ENCODE assay signal across 1 cellular context in genomic region chr1:45752441-45753052, GRCh38.
TF ChIP-seq lines count a peak whose summit lies in the region.

No MANE protein-coding gene starts in this region.

TF ChIP-seq in K562, 482 proteins besides CTCF, POLR2A, EP300 and RAD21 (continued from another document and continues in another):
- TF ChIP-seq HBP1 (CRISPR knock-in tag; IDR thresholded peaks at IDR 0.05), result peak; percentile 72; the same call in 1 of the 2 replicates
- TF ChIP-seq LCOR (CRISPR knock-in tag; IDR thresholded peaks at IDR 0.05), result 0 out of 2 replicates have a peak, but pooled peaks have one; percentile 49
- TF ChIP-seq SP1 (CRISPR knock-in tag; IDR thresholded peaks at IDR 0.05), result 0 out of 2 replicates have a peak, but pooled peaks have one; percentile 7
- TF ChIP-seq HCFC1 (IDR thresholded peaks at IDR 0.05; ENCODE audit: low read depth, low read length), result peak; percentile 31; the same call in 1 of the 2 replicates
- peak; percentile 24 for TF ChIP-seq FOSL1 (tag; conservative IDR thresholded peaks at IDR 0.05)
- 0 out of 2 replicates have a peak, but pooled peaks have one; percentile 21 for TF ChIP-seq ZNF583 (CRISPR knock-in tag; IDR thresholded peaks at IDR 0.05)
- no peak for TF ChIP-seq TBP (optimal IDR thresholded peaks at IDR 0.05; ENCODE audit: low read depth, low read length)
- no peak for TF ChIP-seq HDAC3 (IDR thresholded peaks at IDR 0.05; ENCODE audit: borderline replicate concordance, partially characterized antibody)
- peak; percentile 84 for TF ChIP-seq ZNF644 (tag; IDR thresholded peaks at IDR 0.05; ENCODE audit: low read depth)
- no peak for TF ChIP-seq TCF7L2 (IDR thresholded peaks at IDR 0.05; ENCODE audit: low read depth, low read length)
- TF ChIP-seq, protein P1, sequence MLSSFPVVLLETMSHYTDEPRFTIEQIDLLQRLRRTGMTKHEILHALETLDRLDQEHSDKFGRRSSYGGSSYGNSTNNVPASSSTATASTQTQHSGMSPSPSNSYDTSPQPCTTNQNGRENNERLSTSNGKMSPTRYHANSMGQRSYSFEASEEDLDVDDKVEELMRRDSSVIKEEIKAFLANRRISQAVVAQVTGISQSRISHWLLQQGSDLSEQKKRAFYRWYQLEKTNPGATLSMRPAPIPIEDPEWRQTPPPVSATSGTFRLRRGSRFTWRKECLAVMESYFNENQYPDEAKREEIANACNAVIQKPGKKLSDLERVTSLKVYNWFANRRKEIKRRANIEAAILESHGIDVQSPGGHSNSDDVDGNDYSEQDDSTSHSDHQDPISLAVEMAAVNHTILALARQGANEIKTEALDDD (IDR thresholded peaks at IDR 0.05), result peak; percentile 90
- TF ChIP-seq ZKSCAN8 (CRISPR knock-in tag; IDR thresholded peaks at IDR 0.05), result no peak
- TF ChIP-seq, protein P2, sequence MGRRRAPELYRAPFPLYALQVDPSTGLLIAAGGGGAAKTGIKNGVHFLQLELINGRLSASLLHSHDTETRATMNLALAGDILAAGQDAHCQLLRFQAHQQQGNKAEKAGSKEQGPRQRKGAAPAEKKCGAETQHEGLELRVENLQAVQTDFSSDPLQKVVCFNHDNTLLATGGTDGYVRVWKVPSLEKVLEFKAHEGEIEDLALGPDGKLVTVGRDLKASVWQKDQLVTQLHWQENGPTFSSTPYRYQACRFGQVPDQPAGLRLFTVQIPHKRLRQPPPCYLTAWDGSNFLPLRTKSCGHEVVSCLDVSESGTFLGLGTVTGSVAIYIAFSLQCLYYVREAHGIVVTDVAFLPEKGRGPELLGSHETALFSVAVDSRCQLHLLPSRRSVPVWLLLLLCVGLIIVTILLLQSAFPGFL (CRISPR knock-in tag; IDR thresholded peaks at IDR 0.05), result peak; percentile 42; the same call in 1 of the 2 replicates
- TF ChIP-seq CHD1 (IDR thresholded peaks at IDR 0.05; ENCODE audit: low read length), result no peak
- peak; percentile 44 for TF ChIP-seq MEIS2 (IDR thresholded peaks at IDR 0.05; ENCODE audit: partially characterized antibody)
- TF ChIP-seq RFX1 (IDR thresholded peaks at IDR 0.05), result no peak
- TF ChIP-seq NFXL1 (CRISPR knock-in tag; IDR thresholded peaks at IDR 0.05), result peak; percentile 66; the same call in 1 of the 2 replicates
- TF ChIP-seq SRF (CRISPR knock-in tag; IDR thresholded peaks at IDR 0.05), result 0 out of 4 replicates have a peak, but pooled peaks of 1 of the 2 experiments have one; percentile 53
- peak; percentile 22; the same call in 1 of the 2 replicates for TF ChIP-seq TFAP4 (CRISPR knock-in tag; IDR thresholded peaks at IDR 0.05; ENCODE audit: borderline replicate concordance)
- TF ChIP-seq NR2C1 (IDR thresholded peaks at IDR 0.05), result 0 out of 2 replicates have a peak, but pooled peaks have one; percentile 5
- TF ChIP-seq NR2C1 (tag; IDR thresholded peaks at IDR 0.05), result no peak; the same call in 1 of the 2 replicates
- TF ChIP-seq BACH1 (tag; IDR thresholded peaks at IDR 0.05), result peak; percentile 41
- 0 out of 2 replicates have a peak, but pooled peaks have one; percentile 9 for TF ChIP-seq HINFP (tag; conservative IDR thresholded peaks at IDR 0.05; ENCODE audit: low read depth)
- no peak for TF ChIP-seq ZNF212 (CRISPR knock-in tag; IDR thresholded peaks at IDR 0.05)
- no peak for TF ChIP-seq IFI16 (CRISPR knock-in tag; IDR thresholded peaks at IDR 0.05)
- peak; percentile 19; the same call in 1 of the 2 replicates for TF ChIP-seq TOE1 (IDR thresholded peaks at IDR 0.05; ENCODE audit: borderline replicate concordance)
- no peak for TF ChIP-seq TOE1 (CRISPR knock-in tag; IDR thresholded peaks at IDR 0.05; ENCODE audit: borderline replicate concordance, low read depth)
- no peak for TF ChIP-seq HMG20A (CRISPR knock-in tag; conservative IDR thresholded peaks at IDR 0.05)
- TF ChIP-seq POLR2AphosphoS2 (IDR thresholded peaks at IDR 0.05; ENCODE audit: low read length), result 0 out of 2 replicates have a peak, but pooled peaks have one; percentile 15
- TF ChIP-seq BMI1 (IDR thresholded peaks at IDR 0.05; ENCODE audit: low read length), result no peak
- peak; percentile 18; the same call in 1 of the 2 replicates for TF ChIP-seq SMARCE1 (IDR thresholded peaks at IDR 0.05)
- no peak for TF ChIP-seq ZNF354B (CRISPR knock-in tag; IDR thresholded peaks at IDR 0.05)
- TF ChIP-seq CEBPB (tag; IDR thresholded peaks at IDR 0.05), result peak; percentile 56; the same call in 1 of the 2 replicates
- 0 out of 2 replicates have a peak, but pooled peaks have one; percentile 45 for TF ChIP-seq SMAD3 (CRISPR knock-in tag; conservative IDR thresholded peaks at IDR 0.05)
- peak; percentile 82 for TF ChIP-seq CEBPG (CRISPR knock-in tag; IDR thresholded peaks at IDR 0.05)
- peak; percentile 74 to 88 for TF ChIP-seq CEBPG (tag; conservative IDR thresholded peaks at IDR 0.05 in 1 of 2, IDR thresholded peaks at IDR 0.05 in 1 of 2)
- TF ChIP-seq EP400 (IDR thresholded peaks at IDR 0.05), result peak; percentile 59; the same call in 1 of the 2 replicates
- no peak for TF ChIP-seq ESRRB (CRISPR knock-in tag; IDR thresholded peaks at IDR 0.05; ENCODE audit: borderline replicate concordance)
- TF ChIP-seq FUS (optimal IDR thresholded peaks at IDR 0.05; ENCODE audit: low read depth, low read length), result no peak
- peak; percentile 46; the same call in 1 of the 2 replicates for TF ChIP-seq ZEB2 (IDR thresholded peaks at IDR 0.05)
- TF ChIP-seq ILF3 (IDR thresholded peaks at IDR 0.05; ENCODE audit: borderline replicate concordance), result no peak
- no peak for TF ChIP-seq E2F1 (CRISPR knock-in tag; IDR thresholded peaks at IDR 0.05)
- TF ChIP-seq SREBF1 (IDR thresholded peaks at IDR 0.05; ENCODE audit: borderline replicate concordance, low read depth, low read length), result peak; percentile 75; the same call in 1 of the 2 replicates
- 0 out of 2 replicates have a peak, but pooled peaks have one; percentile 44 for TF ChIP-seq SMARCA4 (IDR thresholded peaks at IDR 0.05)
- TF ChIP-seq, protein P3, sequence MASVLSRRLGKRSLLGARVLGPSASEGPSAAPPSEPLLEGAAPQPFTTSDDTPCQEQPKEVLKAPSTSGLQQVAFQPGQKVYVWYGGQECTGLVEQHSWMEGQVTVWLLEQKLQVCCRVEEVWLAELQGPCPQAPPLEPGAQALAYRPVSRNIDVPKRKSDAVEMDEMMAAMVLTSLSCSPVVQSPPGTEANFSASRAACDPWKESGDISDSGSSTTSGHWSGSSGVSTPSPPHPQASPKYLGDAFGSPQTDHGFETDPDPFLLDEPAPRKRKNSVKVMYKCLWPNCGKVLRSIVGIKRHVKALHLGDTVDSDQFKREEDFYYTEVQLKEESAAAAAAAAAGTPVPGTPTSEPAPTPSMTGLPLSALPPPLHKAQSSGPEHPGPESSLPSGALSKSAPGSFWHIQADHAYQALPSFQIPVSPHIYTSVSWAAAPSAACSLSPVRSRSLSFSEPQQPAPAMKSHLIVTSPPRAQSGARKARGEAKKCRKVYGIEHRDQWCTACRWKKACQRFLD (CRISPR knock-in tag; IDR thresholded peaks at IDR 0.05), result peak; percentile 77; the same call in 1 of the 2 replicates
- TF ChIP-seq FOXJ2 (tag; IDR thresholded peaks at IDR 0.05), result no peak
- TF ChIP-seq TEAD4 (IDR thresholded peaks at IDR 0.05; ENCODE audit: low read length), result no peak
- peak; percentile 43; the same call in 1 of the 2 replicates for TF ChIP-seq TEAD4 (CRISPR knock-in tag; IDR thresholded peaks at IDR 0.05; ENCODE audit: borderline replicate concordance)
- TF ChIP-seq POU5F1 (IDR thresholded peaks at IDR 0.05; ENCODE audit: borderline replicate concordance, low read depth, low read length, partially characterized antibody), result peak; percentile 59
- TF ChIP-seq CC2D1A (IDR thresholded peaks at IDR 0.05), result no peak
- TF ChIP-seq ELF4 (CRISPR knock-in tag; IDR thresholded peaks at IDR 0.05), result 0 out of 2 replicates have a peak, but pooled peaks have one; percentile 30
- TF ChIP-seq PKNOX1 (IDR thresholded peaks at IDR 0.05), result peak; percentile 52
- TF ChIP-seq, protein P4, sequence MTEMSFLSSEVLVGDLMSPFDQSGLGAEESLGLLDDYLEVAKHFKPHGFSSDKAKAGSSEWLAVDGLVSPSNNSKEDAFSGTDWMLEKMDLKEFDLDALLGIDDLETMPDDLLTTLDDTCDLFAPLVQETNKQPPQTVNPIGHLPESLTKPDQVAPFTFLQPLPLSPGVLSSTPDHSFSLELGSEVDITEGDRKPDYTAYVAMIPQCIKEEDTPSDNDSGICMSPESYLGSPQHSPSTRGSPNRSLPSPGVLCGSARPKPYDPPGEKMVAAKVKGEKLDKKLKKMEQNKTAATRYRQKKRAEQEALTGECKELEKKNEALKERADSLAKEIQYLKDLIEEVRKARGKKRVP (CRISPR knock-in tag; IDR thresholded peaks at IDR 0.05), result peak; percentile 34; the same call in 1 of the 2 replicates
- 0 out of 4 replicates have a peak, but pooled peaks of 1 of the 2 experiments have one; percentile 19 for TF ChIP-seq SIX5 (IDR thresholded peaks at IDR 0.05; ENCODE audit: borderline replicate concordance in 1 of 2, insufficient read depth in 1 of 2, low read depth in 1 of 2, low read length in 2 of 2)
- peak; percentile 37; the same call in 1 of the 2 replicates for TF ChIP-seq PTTG1 (tag; IDR thresholded peaks at IDR 0.05; ENCODE audit: low read depth)
- no peak for TF ChIP-seq USF1 (CRISPR knock-in tag; IDR thresholded peaks at IDR 0.05)
- peak; percentile 25 for TF ChIP-seq NFRKB (IDR thresholded peaks at IDR 0.05; ENCODE audit: low read depth)
- peak; percentile 83; the same call in 1 of the 2 replicates for TF ChIP-seq ZNF584 (CRISPR knock-in tag; IDR thresholded peaks at IDR 0.05; ENCODE audit: low read depth)
- TF ChIP-seq ETV5 (CRISPR knock-in tag; IDR thresholded peaks at IDR 0.05; ENCODE audit: low read depth), result no peak
- TF ChIP-seq, protein P5, sequence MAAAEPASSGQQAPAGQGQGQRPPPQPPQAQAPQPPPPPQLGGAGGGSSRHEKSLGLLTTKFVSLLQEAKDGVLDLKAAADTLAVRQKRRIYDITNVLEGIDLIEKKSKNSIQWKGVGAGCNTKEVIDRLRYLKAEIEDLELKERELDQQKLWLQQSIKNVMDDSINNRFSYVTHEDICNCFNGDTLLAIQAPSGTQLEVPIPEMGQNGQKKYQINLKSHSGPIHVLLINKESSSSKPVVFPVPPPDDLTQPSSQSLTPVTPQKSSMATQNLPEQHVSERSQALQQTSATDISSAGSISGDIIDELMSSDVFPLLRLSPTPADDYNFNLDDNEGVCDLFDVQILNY (CRISPR knock-in tag; IDR thresholded peaks at IDR 0.05), result 0 out of 2 replicates have a peak, but pooled peaks have one; percentile 14
- no peak for TF ChIP-seq HSF4 (CRISPR knock-in tag; IDR thresholded peaks at IDR 0.05; ENCODE audit: borderline replicate concordance)
- no peak for TF ChIP-seq NCOA4 (IDR thresholded peaks at IDR 0.05; ENCODE audit: partially characterized antibody)
